In the genomic region with DNA sequence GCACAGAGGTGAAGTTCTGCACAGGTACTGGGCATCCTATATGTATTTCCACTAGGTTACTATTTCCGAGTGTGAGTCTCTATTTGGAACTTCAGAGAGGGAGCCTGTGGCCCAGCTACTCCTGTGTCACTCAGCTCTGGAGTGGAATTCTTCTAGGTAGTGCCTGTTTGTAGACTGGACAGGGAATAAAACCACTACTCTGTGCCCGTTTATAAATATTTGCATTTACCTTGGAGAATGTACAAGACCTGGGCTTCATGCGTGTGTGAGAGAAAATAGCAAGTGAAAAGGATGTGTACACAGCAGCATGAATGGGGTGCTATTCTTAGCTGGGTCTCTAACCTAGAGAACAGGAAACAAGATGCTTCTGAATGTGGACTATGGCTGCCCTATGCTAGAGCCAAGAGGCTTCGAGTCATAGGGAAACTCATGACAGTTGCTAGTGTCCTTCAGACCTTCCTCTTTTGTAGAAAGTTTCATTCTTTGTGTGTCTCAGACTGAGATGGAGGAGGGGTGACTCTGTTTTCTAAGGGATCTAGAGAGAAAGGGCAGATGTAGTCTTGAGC, we compare ENCODE assay signal across 8 cellular contexts. TPM values are rescaled to one million over a fixed set of nuclear protein-coding genes. Genes with fewer than 3 reads are reported as not detected.
DNase-seq lines count a peak whose midpoint lies in the region; ATAC-seq lines count a peak whose summit lies in the region.
"Not testable (repeated sequence)": the region's sequence is repeated elsewhere in the genome, so short reads cannot be mapped to it uniquely, and the experiment has no call there.

No MANE protein-coding gene starts in this region.

- DNase-seq in activated CD4-positive, alpha-beta T cell treated with anti-CD3 and anti-CD28 coated beads for 36 hours; left cardiac atrium; stimulated activated effector memory CD8-positive, alpha-beta T cell treated with anti-CD3 and anti-CD28 coated beads, Interleukin-12 subunit alpha, Interleukin-12 subunit beta, amount 100 ng/mL, for 72 hours (ENCODE audit: low spot score in 2 of 2): not testable (repeated sequence)

- POLR2A ChIA-PET in activated CD4-positive, alpha-beta T cell treated with anti-CD3 and anti-CD28 coated beads for 36 hours (lab: Charles Lee), result not testable (repeated sequence)

- intact Hi-C loops in activated CD4-positive, alpha-beta T cell treated with anti-CD3 and anti-CD28 coated beads for 36 hours (cut with DNase I, micrococcal nuclease); left cardiac atrium (cut with DNase I): not testable (repeated sequence)

- H3K27me3 Mint-ChIP-seq in activated CD4-positive, alpha-beta T cell treated with anti-CD3 and anti-CD28 coated beads for 36 hours, result not testable (repeated sequence)

- not testable (repeated sequence) for H3K27ac Mint-ChIP-seq in activated CD4-positive, alpha-beta T cell treated with anti-CD3 and anti-CD28 coated beads for 36 hours; stimulated activated effector memory CD8-positive, alpha-beta T cell treated with anti-CD3 and anti-CD28 coated beads, Interleukin-12 subunit alpha, Interleukin-12 subunit beta, amount 100 ng/mL, for 72 hours

- not testable (repeated sequence) for H3K9me3 Mint-ChIP-seq in activated CD4-positive, alpha-beta T cell treated with anti-CD3 and anti-CD28 coated beads for 36 hours (ENCODE audit: low read depth); stimulated activated effector memory CD8-positive, alpha-beta T cell treated with anti-CD3 and anti-CD28 coated beads, Interleukin-12 subunit alpha, Interleukin-12 subunit beta, amount 100 ng/mL, for 72 hours

- H3K4me1 Mint-ChIP-seq in activated CD4-positive, alpha-beta T cell treated with anti-CD3 and anti-CD28 coated beads for 36 hours; stimulated activated effector memory CD8-positive, alpha-beta T cell treated with anti-CD3 and anti-CD28 coated beads, Interleukin-12 subunit alpha, Interleukin-12 subunit beta, amount 100 ng/mL, for 72 hours: not testable (repeated sequence)

- H3K36me3 Mint-ChIP-seq in activated CD4-positive, alpha-beta T cell treated with anti-CD3 and anti-CD28 coated beads for 36 hours (ENCODE audit: low read depth); stimulated activated effector memory CD8-positive, alpha-beta T cell treated with anti-CD3 and anti-CD28 coated beads, Interleukin-12 subunit alpha, Interleukin-12 subunit beta, amount 100 ng/mL, for 72 hours: not testable (repeated sequence)

- CTCF ChIA-PET in activated CD4-positive, alpha-beta T cell treated with anti-CD3 and anti-CD28 coated beads for 36 hours (lab: Charles Lee), result not testable (repeated sequence)

- not testable (repeated sequence) for H3K4me3 Mint-ChIP-seq in activated CD4-positive, alpha-beta T cell treated with anti-CD3 and anti-CD28 coated beads for 36 hours; stimulated activated effector memory CD8-positive, alpha-beta T cell treated with anti-CD3 and anti-CD28 coated beads, Interleukin-12 subunit alpha, Interleukin-12 subunit beta, amount 100 ng/mL, for 72 hours

- ATAC-seq in GM18519 (IDR thresholded peaks at IDR 0.05; ENCODE audit: low FRiP score, unreplicated experiment) (peak; percentile 96), GM19438 (IDR thresholded peaks at IDR 0.05; ENCODE audit: low read depth, unreplicated experiment) (peak; percentile 96), GM21737 (IDR thresholded peaks at IDR 0.05; ENCODE audit: unreplicated experiment) (peak; percentile 99), HG02973 (IDR thresholded peaks at IDR 0.05; ENCODE audit: unreplicated experiment) (peak; percentile 98), HG03378 (IDR thresholded peaks at IDR 0.05; ENCODE audit: unreplicated experiment) (peak; percentile 100), left cardiac atrium (peak; percentile 54 to 79)
- ATAC-seq in activated CD4-positive, alpha-beta T cell treated with anti-CD3 and anti-CD28 coated beads for 36 hours, result peak; percentile 94
- ATAC-seq in stimulated activated effector memory CD8-positive, alpha-beta T cell treated with anti-CD3 and anti-CD28 coated beads, Interleukin-12 subunit alpha, Interleukin-12 subunit beta, amount 100 ng/mL, for 72 hours, result peak; percentile 97

RNA-seq across cellular contexts. Expression of gene FAM72C, which starts 40.5 kb away (rescaled TPM):
- total RNA-seq in activated CD4-positive, alpha-beta T cell treated with anti-CD3 and anti-CD28 coated beads for 36 hours, result 10 to 100 TPM; 15.3 to 25.5 TPM
- total RNA-seq in left cardiac atrium, result under 1 TPM; 0.09 to 0.16 TPM

Comparison
In these comparisons a context has a peak if more than half of its experiments do, and no peak if none do; other contexts are left out.
1. RNA of gene FAM72C, which starts 40.5 kb away (total RNA-seq): 15.3 to 25.5 TPM in activated CD4-positive, alpha-beta T cell treated with anti-CD3 and anti-CD28 coated beads for 36 hours; 0.09 to 0.16 TPM in left cardiac atrium; every median in the first group is over 10 times any median in the second.
2. Peak in every context shown above with its lines, with median percentiles within 50 percentile points of each other: ATAC-seq.